In genomic region chr2:2325538-2325937, GRCh38 we compare ENCODE assay signal across 17 cellular contexts. TPM values are rescaled to one million over a fixed set of nuclear protein-coding genes. Genes with fewer than 3 reads are reported as not detected.
DNase-seq lines count a peak whose midpoint lies in the region; ATAC-seq, FAIRE-seq and TF ChIP-seq lines count a peak whose summit lies in the region.
"Had no signal": no experiment of that assay in that cellular context is flagged by ENCODE, and none has a peak within 500 bp of the region (broad histone marks: within the 10 kb centered on the region; RNA-seq: fewer than 3 reads in every experiment).

No MANE protein-coding gene starts in this region.

- no peaks in the 10 kb centered on the region for H3K4me1 Mint-ChIP-seq in activated CD4-positive, alpha-beta T cell treated with anti-CD3 and anti-CD28 coated beads, Interleukin-2, amount 10 ng/mL, durations not matched to agents 24 days and 14 days

- FAIRE-seq in GM12892 (lab: Jason Lieb, UNC), result no peak

- intact Hi-C loops in activated CD4-positive, alpha-beta T cell treated with anti-CD3 and anti-CD28 coated beads, Interleukin-2, amount 10 ng/mL, durations not matched to agents 24 days and 14 days (cut with micrococcal nuclease), result no loop called here

- H3K4me3 Mint-ChIP-seq in activated CD4-positive, alpha-beta T cell treated with anti-CD3 and anti-CD28 coated beads, Interleukin-2, amount 10 ng/mL, durations not matched to agents 24 days and 14 days, result no peak overlapping the region
- H3K4me3 Mint-ChIP-seq: activated naive CD8-positive, alpha-beta T cell had no signal

- no peaks in the 10 kb centered on the region for H3K36me3 Mint-ChIP-seq in activated CD4-positive, alpha-beta T cell treated with anti-CD3 and anti-CD28 coated beads, Interleukin-2, amount 10 ng/mL, durations not matched to agents 24 days and 14 days (ENCODE audit: low read depth)
- H3K36me3 Mint-ChIP-seq: activated naive CD8-positive, alpha-beta T cell had no signal

- H3K27ac Mint-ChIP-seq in activated CD4-positive, alpha-beta T cell treated with anti-CD3 and anti-CD28 coated beads, Interleukin-2, amount 10 ng/mL, durations not matched to agents 24 days and 14 days, result no peak overlapping the region
- H3K27ac Mint-ChIP-seq: activated naive CD8-positive, alpha-beta T cell had no signal

- no peak for ATAC-seq in GM21786 (IDR thresholded peaks at IDR 0.05; ENCODE audit: unreplicated experiment)

- TF ChIP-seq POLR2A in GM12892 (IDR thresholded peaks at IDR 0.05; ENCODE audit: low read depth, low read length), result no peak

- H3K27me3 Mint-ChIP-seq in activated CD4-positive, alpha-beta T cell treated with anti-CD3 and anti-CD28 coated beads, Interleukin-2, amount 10 ng/mL, durations not matched to agents 24 days and 14 days, result no peaks in the 10 kb centered on the region

- DNase-seq in DMS79 treated with DMSO at 0.1 percent for 48 hours (lab: John Stamatoyannopoulos, UW) (peak; percentile 92), NCI-H187 (lab: John Stamatoyannopoulos, UW) (peak; percentile 20 to 30), NCI-H510A treated with DMSO at 0.1 percent for 48 hours (lab: John Stamatoyannopoulos, UW) (peak; percentile 94), GM12892 (ENCODE audit: insufficient read length) (no peak)
- DNase-seq in activated CD4-positive, alpha-beta T cell treated with anti-CD3 and anti-CD28 coated beads, Interleukin-2, amount 10 ng/mL, durations not matched to agents 24 days and 14 days, result no peak
- DNase-seq in stimulated activated CD4-positive, alpha-beta T cell treated with anti-CD3 and anti-CD28 coated beads, Interleukin-1b, Interleukin-23, amount 100 ng/mL, for 48 hours, result no peak
- DNase-seq: activated CD4-positive, alpha-beta T cell treated with anti-CD3 and anti-CD28 coated beads for 48 hours; kidney glomerular epithelial cell; sigmoid colon; stimulated activated CD4-positive, alpha-beta T cell treated with anti-CD3 and anti-CD28 coated beads, Interleukin-4, amount 100 ng/mL, for 24 hours; transverse colon had no signal

- H3K27ac ChIP-seq in cingulate gyrus (ENCODE audit: low read depth, low read length), result peak overlapping the region; percentile 35
- H3K27ac ChIP-seq: cardiac muscle cell, sigmoid colon, transverse colon had no signal

- H3K9me3 Mint-ChIP-seq in activated CD4-positive, alpha-beta T cell treated with anti-CD3 and anti-CD28 coated beads, Interleukin-2, amount 10 ng/mL, durations not matched to agents 24 days and 14 days, result no peaks in the 10 kb centered on the region

RNA-seq across cellular contexts. Expression of gene MYT1L, which starts 5.5 kb away (rescaled TPM):
- total RNA-seq in activated CD4-positive, alpha-beta T cell treated with anti-CD3 and anti-CD28 coated beads, Interleukin-2, amount 10 ng/mL, durations not matched to agents 24 days and 14 days, result 0.09 TPM in 1 of 2 replicates, not detected in the other
- polyA plus RNA-seq in GM12892 (2012; ENCODE audit: missing spikeins), result not detected
- total RNA-seq: osteoblast had no signal
- polyA plus RNA-seq: AG04450, cardiac muscle cell had no signal

Comparison
In these comparisons a context has a peak if more than half of its experiments do, and no peak if none do; other contexts are left out.
1. DNase-seq: peak in DMS79 treated with DMSO at 0.1 percent for 48 hours (single experiment), NCI-H187 (2 of 2) and NCI-H510A treated with DMSO at 0.1 percent for 48 hours (single experiment); none in activated CD4-positive, alpha-beta T cell treated with anti-CD3 and anti-CD28 coated beads, Interleukin-2, amount 10 ng/mL, durations not matched to agents 24 days and 14 days (single experiment), GM12892 (single experiment) and stimulated activated CD4-positive, alpha-beta T cell treated with anti-CD3 and anti-CD28 coated beads, Interleukin-1b, Interleukin-23, amount 100 ng/mL, for 48 hours (single experiment).